8 cellular contexts compared by ENCODE assay signal in genomic region chr1:28581531-28582247, GRCh38.
DNase-seq lines count a peak whose midpoint lies in the region; ATAC-seq lines count a peak whose summit lies in the region.

No MANE protein-coding gene starts in this region.

- DNase-seq in AG20443 (ENCODE audit: low spot score): peak; percentile 99
- DNase-seq in NCI-H345 (lab: John Stamatoyannopoulos, UW): peak; percentile 97
- DNase-seq in activated CD4-positive, CD25-positive, alpha-beta regulatory T cell treated with anti-CD3 and anti-CD28 coated beads, Interleukin-2, amount 50 U/mL, for 72 hours: peak; percentile 93
- peak; percentile 75 to 81 for DNase-seq in cerebellar nuclear complex (lab: John Stamatoyannopoulos, UW)
- peak; percentile 98 for DNase-seq in kidney tubule cell (ENCODE audit: low spot score)
- DNase-seq in stimulated activated CD4-positive, alpha-beta T cell treated with anti-CD3 and anti-CD28 coated beads, Interleukin-1b, Interleukin-23, amount 100 ng/mL, for 1 hour (ENCODE audit: low read depth in 2 of 2): peak; percentile 85 to 89

- ATAC-seq in GM19023 (IDR thresholded peaks at IDR 0.05; ENCODE audit: unreplicated experiment) (peak; percentile 91), HG03196 (IDR thresholded peaks at IDR 0.05; ENCODE audit: unreplicated experiment) (peak; percentile 88)

Comparison
In these comparisons a context has a peak if more than half of its experiments do, and no peak if none do; other contexts are left out.
1. Peak in every context shown above with its lines: DNase-seq and ATAC-seq.